ENCODE assay signal across 18 cellular contexts in genomic region chr12:108581311-108582227, GRCh38. TPM values are rescaled to one million over a fixed set of nuclear protein-coding genes. Genes with fewer than 3 reads are reported as not detected.
"Had no signal": no experiment of that assay in that cellular context is flagged by ENCODE, and none has a peak within 500 bp of the region (broad histone marks: within the 10 kb centered on the region; RNA-seq: fewer than 3 reads in every experiment).

No MANE protein-coding gene starts in this region.

- H3K4me1 ChIP-seq: transverse colon had no signal

- H3K4me3 ChIP-seq: mucosa of descending colon, skin epidermis, transverse colon had no signal

- H3K36me3 ChIP-seq: transverse colon had no signal

- ATAC-seq: activated T-cell treated with anti-CD3 and anti-CD28 coated beads, Interleukin-2, amount 50 U/mL, for 72 hours; effector memory CD8-positive, alpha-beta T cell; mucosa of descending colon; natural killer cell had no signal

- H3K27me3 ChIP-seq: transverse colon had no signal

- H3K9me3 ChIP-seq: mucosa of descending colon, transverse colon had no signal

- DNase-seq: activated CD4-positive, alpha-beta T cell treated with anti-CD3 and anti-CD28 coated beads, Interleukin-2, amount 10 ng/mL, durations not matched to agents 24 days and 14 days; activated CD4-positive, CD25-positive, alpha-beta regulatory T cell; activated CD8-positive, alpha-beta memory T cell treated with anti-CD3 and anti-CD28 coated beads, Interleukin-2, amount 50 U/mL, for 48 hours; activated gamma-delta T cell; activated T-cell treated with anti-CD3 and anti-CD28 coated beads, Interleukin-2, amount 50 U/mL, for 72 hours; cerebellar nuclear complex; dermis blood vessel endothelial cell; effector memory CD8-positive, alpha-beta T cell; foreskin melanocyte; head of caudate nucleus; immature natural killer cell; mammary epithelial cell; mucosa of descending colon; natural killer cell; stimulated activated CD4-positive, alpha-beta T cell treated with anti-CD3 and anti-CD28 coated beads, Interleukin-4, amount 100 ng/mL, for 24 hours; stimulated activated naive CD4-positive, alpha-beta T cell; transverse colon had no signal

RNA-seq across cellular contexts. Expression of gene TMEM119, which starts 16.3 kb away (rescaled TPM):
- polyA plus RNA-seq: mammary epithelial cell had no signal
